22 cellular contexts compared by ENCODE assay signal in the genomic region with DNA sequence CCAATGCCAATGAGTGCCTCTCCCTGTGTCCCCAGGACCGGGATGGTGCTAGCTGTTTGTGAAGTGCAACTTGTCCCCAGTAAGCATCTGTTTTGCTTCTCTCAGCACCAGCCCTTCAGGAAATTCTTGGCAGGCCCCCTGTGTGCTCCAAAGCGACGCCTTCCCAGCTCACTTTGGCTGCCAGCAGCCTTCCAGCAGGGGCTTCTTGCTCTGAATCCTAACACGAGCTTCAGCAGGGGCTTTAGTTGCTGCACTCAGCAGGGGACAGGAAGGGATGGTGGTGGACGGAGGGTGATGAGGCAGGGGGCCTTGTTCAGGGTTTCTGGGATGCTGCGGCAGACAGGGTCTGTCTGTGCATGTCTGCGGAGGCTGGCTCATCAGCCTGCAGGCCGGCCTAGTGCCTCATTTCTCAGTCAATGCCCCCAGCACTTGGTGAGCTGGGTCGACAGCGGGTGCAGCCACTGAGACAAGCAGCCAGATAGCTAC.
DNase-seq lines count a peak whose midpoint lies in the region; ATAC-seq and TF ChIP-seq lines count a peak whose summit lies in the region.
"Had no signal": no experiment of that assay in that cellular context is flagged by ENCODE, and none has a peak within 500 bp of the region (broad histone marks: within the 10 kb centered on the region; RNA-seq: fewer than 3 reads in every experiment).

No MANE protein-coding gene starts in this region.

- TF ChIP-seq POLR2A in heart left ventricle (IDR thresholded peaks at IDR 0.05) (no peak), thyroid gland (IDR thresholded peaks at IDR 0.05) (no peak)

- peaks cover 52% of the 10 kb centered on the region for H3K4me1 Mint-ChIP-seq in nephron progenitor cell
- H3K4me1 Mint-ChIP-seq in effector memory CD8-positive, alpha-beta T cell (ENCODE audit: low read depth in 2 of 2), result peaks cover 5% of the 10 kb centered on the region in 2 donors

- WGBS in heart left ventricle, 4 donors, result 36 to 46% (median 41%) methylated on average over 9 to 10 of the region's 10 CpGs
- WGBS in thyroid gland, 2 donors, result 61 to 62% methylated on average over 10 of the region's 10 CpGs

- H3K36me3 Mint-ChIP-seq in nephron progenitor cell (ENCODE audit: low read depth), result no peaks in the 10 kb centered on the region
- no peaks in the 10 kb centered on the region for H3K36me3 Mint-ChIP-seq in effector memory CD8-positive, alpha-beta T cell (ENCODE audit: insufficient read depth)
- H3K36me3 Mint-ChIP-seq: activated naive CD8-positive, alpha-beta T cell treated with anti-CD3 and anti-CD28 coated beads, Interleukin-2, amount 10 ng/mL, durations not matched to agents 7 days and 5 days; naive thymus-derived CD4-positive, alpha-beta T cell; stimulated activated naive B cell treated with anti-CD40 and anti-IgM and Interleukin-4, amounts not matched to agents 10 μg/mL and 1 μg/mL and 100 μg/mL, for 72 hours had no signal

- H3K9me3 ChIP-seq in heart left ventricle (no peaks in the 10 kb centered on the region), thyroid gland (no peaks in the 10 kb centered on the region)
- H3K9me3 ChIP-seq: BLaER1, uterus had no signal

- no peaks in the 10 kb centered on the region for H3K9me3 Mint-ChIP-seq in nephron progenitor cell
- H3K9me3 Mint-ChIP-seq in effector memory CD8-positive, alpha-beta T cell, result no peaks in the 10 kb centered on the region
- H3K9me3 Mint-ChIP-seq: activated naive CD8-positive, alpha-beta T cell treated with anti-CD3 and anti-CD28 coated beads, Interleukin-2, amount 10 ng/mL, durations not matched to agents 7 days and 5 days; activated T-cell treated with anti-CD3 and anti-CD28 coated beads, Interleukin-2, amount 50 U/mL, for 4 hours; stimulated activated naive B cell treated with anti-CD40 and anti-IgM and Interleukin-4, amounts not matched to agents 10 μg/mL and 1 μg/mL and 100 μg/mL, for 72 hours had no signal

- peak overlapping the region; percentile 8 for H3K4me3 Mint-ChIP-seq in nephron progenitor cell
- no peak overlapping the region for H3K4me3 Mint-ChIP-seq in effector memory CD8-positive, alpha-beta T cell
- H3K4me3 Mint-ChIP-seq: activated naive CD8-positive, alpha-beta T cell treated with anti-CD3 and anti-CD28 coated beads, Interleukin-2, amount 10 ng/mL, durations not matched to agents 7 days and 5 days; activated T-cell treated with anti-CD3 and anti-CD28 coated beads, Interleukin-2, amount 50 U/mL, for 4 hours; naive thymus-derived CD4-positive, alpha-beta T cell; stimulated activated naive B cell treated with anti-CD40 and anti-IgM and Interleukin-4, amounts not matched to agents 10 μg/mL and 1 μg/mL and 100 μg/mL, for 72 hours; T-helper 17 cell had no signal

- TF ChIP-seq CTCF in heart left ventricle (IDR thresholded peaks at IDR 0.05) (no peak), nephron progenitor cell (IDR thresholded peaks at IDR 0.05) (no peak), thyroid gland (IDR thresholded peaks at IDR 0.05) (no peak)

- DNase-seq in amygdala (lab: John Stamatoyannopoulos, UW) (peak in 37 of 56 donors; percentile 10 to 66 (median 29)), heart left ventricle (peak in 4 of 5 donors; percentile 48 to 77 (median 56)), nephron progenitor cell (no peak), thyroid gland (peak; percentile 63 to 64), ACHN (no peak), D341Med (ENCODE audit: low spot score) (no peak)
- no peak for DNase-seq in effector memory CD8-positive, alpha-beta T cell
- DNase-seq: activated CD4-positive, alpha-beta T cell treated with anti-CD3 and anti-CD28 coated beads, Interleukin-2, amount 50 U/mL, for 1 hour; activated naive CD8-positive, alpha-beta T cell treated with anti-CD3 and anti-CD28 coated beads, Interleukin-2, amount 10 ng/mL, durations not matched to agents 7 days and 5 days; activated T-cell treated with anti-CD3 and anti-CD28 coated beads, Interleukin-2, amount 50 U/mL, for 4 hours; DMS79; IMR-90; MV-4-11; naive thymus-derived CD4-positive, alpha-beta T cell; NCI-H2081 treated with DMSO at 0.1 percent for 48 hours; NCI-H526 treated with DMSO at 0.1 percent for 48 hours; stimulated activated naive B cell treated with anti-CD40 and anti-IgM and Interleukin-4, amounts not matched to agents 10 μg/mL and 1 μg/mL and 100 μg/mL, for 72 hours; T-helper 17 cell had no signal

- peaks cover 0 to 34% (median 17%) of the 10 kb centered on the region in 12 donors for H3K4me1 ChIP-seq in heart left ventricle
- peaks cover 0 to 24% of the 10 kb centered on the region in 2 donors for H3K4me1 ChIP-seq in thyroid gland
- H3K4me1 ChIP-seq: BLaER1 had no signal

- peaks cover 0 to 6% (median 0%) of the 10 kb centered on the region in 9 donors for H3K27me3 ChIP-seq in heart left ventricle
- H3K27me3 ChIP-seq in thyroid gland, result no peaks in the 10 kb centered on the region
- H3K27me3 ChIP-seq: BLaER1, uterus had no signal

- in situ Hi-C loops in ACHN (cut with HindIII; ENCODE audit: low pct_ligation_motif_present, low pct_unique_long_range_greater_than_20kb, low sequenced_read_pairs), result no loop called here

- peaks cover 18% of the 10 kb centered on the region for H3K27me3 Mint-ChIP-seq in nephron progenitor cell (ENCODE audit: low read depth, poor library complexity)
- peaks cover 26 to 27% of the 10 kb centered on the region in 2 donors for H3K27me3 Mint-ChIP-seq in effector memory CD8-positive, alpha-beta T cell

- H3K4me3 ChIP-seq in heart left ventricle (no peak overlapping the region), thyroid gland (replicated peaks in 1 of 3) (no peak overlapping the region)
- H3K4me3 ChIP-seq: BLaER1, coronary artery, uterus had no signal

- H3K27ac ChIP-seq in heart left ventricle (peak overlapping the region in 8 of 12 donors; percentile 3 to 84 (median 59)), thyroid gland (peak overlapping the region in 1 of 3 donors; percentile 47)
- H3K27ac ChIP-seq: BLaER1, coronary artery, uterus had no signal

- no peaks in the 10 kb centered on the region for H3K36me3 ChIP-seq in heart left ventricle
- H3K36me3 ChIP-seq in thyroid gland, result no peaks in the 10 kb centered on the region
- H3K36me3 ChIP-seq: BLaER1, uterus had no signal

- peak overlapping the region; percentile 89 for H3K27ac Mint-ChIP-seq in nephron progenitor cell
- no peak overlapping the region for H3K27ac Mint-ChIP-seq in effector memory CD8-positive, alpha-beta T cell
- H3K27ac Mint-ChIP-seq: activated naive CD8-positive, alpha-beta T cell treated with anti-CD3 and anti-CD28 coated beads, Interleukin-2, amount 10 ng/mL, durations not matched to agents 7 days and 5 days; naive thymus-derived CD4-positive, alpha-beta T cell; stimulated activated naive B cell treated with anti-CD40 and anti-IgM and Interleukin-4, amounts not matched to agents 10 μg/mL and 1 μg/mL and 100 μg/mL, for 72 hours; T-helper 17 cell had no signal

- ATAC-seq in heart left ventricle, result peak; percentile 79 to 89 (median 87)
- no peak for ATAC-seq in effector memory CD8-positive, alpha-beta T cell (replicated peaks)
- ATAC-seq: activated T-cell treated with anti-CD3 and anti-CD28 coated beads, Interleukin-2, amount 50 U/mL, for 4 hours; left lobe of liver; naive thymus-derived CD4-positive, alpha-beta T cell; stimulated activated naive B cell treated with anti-CD40 and anti-IgM and Interleukin-4, amounts not matched to agents 10 μg/mL and 1 μg/mL and 100 μg/mL, for 72 hours; T-helper 17 cell had no signal

- intact Hi-C loops in heart left ventricle (cut with DNase I), result no loop called here
- intact Hi-C loops in thyroid gland (cut with DNase I), result no loop called here

Comparison
In these comparisons a context has a peak if more than half of its experiments do, and no peak if none do; other contexts are left out.
1. DNase-seq: peak in amygdala (37 of 56), heart left ventricle (4 of 5) and thyroid gland (2 of 2); none in nephron progenitor cell (single experiment), ACHN (single experiment), effector memory CD8-positive, alpha-beta T cell (0 of 3) and D341Med (single experiment).